ENCODE assay signal across 1 cellular context in the genomic region with DNA sequence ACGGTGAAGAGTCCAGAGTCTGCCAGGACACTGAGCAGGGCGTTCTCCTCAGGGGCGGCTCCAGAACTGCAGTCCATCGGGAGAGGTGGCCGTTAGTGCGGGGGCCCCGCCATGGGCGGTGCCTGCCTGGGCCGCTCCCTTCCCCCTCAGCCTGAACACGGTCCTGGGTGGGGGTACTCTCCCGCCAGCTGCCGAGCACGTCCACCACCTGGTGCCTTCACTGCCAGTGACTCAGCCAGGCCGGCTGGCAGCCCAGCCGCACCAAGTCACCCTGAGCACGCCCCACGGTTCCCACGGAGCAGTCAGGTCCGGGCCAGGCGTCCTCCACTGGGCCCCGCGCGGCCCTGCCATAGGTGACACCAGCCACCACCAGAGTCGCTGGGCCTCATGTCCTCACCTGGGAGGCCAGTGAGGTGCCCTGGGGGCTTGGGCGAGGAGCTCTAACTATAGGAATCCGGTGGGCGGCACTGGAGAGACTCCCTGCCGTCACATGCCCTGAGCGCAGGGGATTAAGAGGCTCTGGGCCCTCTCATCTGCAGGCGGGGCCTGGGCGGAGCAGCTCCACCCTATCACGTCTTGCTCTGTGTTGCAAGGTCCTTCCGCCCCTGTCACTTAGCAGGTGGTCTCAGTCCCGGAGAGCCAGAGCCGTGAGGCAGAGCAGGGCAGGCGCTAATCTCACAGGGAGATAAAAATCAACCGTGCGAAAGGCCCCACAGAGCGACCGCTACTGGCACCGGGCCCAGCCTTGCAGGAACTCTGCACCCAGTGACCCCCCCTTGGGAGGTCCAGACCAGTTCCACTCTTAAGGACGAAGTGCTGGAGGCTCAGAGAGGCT.
A peak's percentile ranks its signal among the peaks of the same experiment; 100 is the strongest.
TF ChIP-seq lines count a peak whose summit lies in the region.

No MANE protein-coding gene starts in this region.

TF ChIP-seq in K562, 482 proteins besides CTCF, POLR2A, EP300 and RAD21 (continued from another document and continues in another):
- TF ChIP-seq, protein P1, sequence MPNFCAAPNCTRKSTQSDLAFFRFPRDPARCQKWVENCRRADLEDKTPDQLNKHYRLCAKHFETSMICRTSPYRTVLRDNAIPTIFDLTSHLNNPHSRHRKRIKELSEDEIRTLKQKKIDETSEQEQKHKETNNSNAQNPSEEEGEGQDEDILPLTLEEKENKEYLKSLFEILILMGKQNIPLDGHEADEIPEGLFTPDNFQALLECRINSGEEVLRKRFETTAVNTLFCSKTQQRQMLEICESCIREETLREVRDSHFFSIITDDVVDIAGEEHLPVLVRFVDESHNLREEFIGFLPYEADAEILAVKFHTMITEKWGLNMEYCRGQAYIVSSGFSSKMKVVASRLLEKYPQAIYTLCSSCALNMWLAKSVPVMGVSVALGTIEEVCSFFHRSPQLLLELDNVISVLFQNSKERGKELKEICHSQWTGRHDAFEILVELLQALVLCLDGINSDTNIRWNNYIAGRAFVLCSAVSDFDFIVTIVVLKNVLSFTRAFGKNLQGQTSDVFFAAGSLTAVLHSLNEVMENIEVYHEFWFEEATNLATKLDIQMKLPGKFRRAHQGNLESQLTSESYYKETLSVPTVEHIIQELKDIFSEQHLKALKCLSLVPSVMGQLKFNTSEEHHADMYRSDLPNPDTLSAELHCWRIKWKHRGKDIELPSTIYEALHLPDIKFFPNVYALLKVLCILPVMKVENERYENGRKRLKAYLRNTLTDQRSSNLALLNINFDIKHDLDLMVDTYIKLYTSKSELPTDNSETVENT (CRISPR knock-in tag; IDR thresholded peaks at IDR 0.05), result peak; percentile 15; the same call in 1 of the 2 replicates
- TF ChIP-seq, protein P2, sequence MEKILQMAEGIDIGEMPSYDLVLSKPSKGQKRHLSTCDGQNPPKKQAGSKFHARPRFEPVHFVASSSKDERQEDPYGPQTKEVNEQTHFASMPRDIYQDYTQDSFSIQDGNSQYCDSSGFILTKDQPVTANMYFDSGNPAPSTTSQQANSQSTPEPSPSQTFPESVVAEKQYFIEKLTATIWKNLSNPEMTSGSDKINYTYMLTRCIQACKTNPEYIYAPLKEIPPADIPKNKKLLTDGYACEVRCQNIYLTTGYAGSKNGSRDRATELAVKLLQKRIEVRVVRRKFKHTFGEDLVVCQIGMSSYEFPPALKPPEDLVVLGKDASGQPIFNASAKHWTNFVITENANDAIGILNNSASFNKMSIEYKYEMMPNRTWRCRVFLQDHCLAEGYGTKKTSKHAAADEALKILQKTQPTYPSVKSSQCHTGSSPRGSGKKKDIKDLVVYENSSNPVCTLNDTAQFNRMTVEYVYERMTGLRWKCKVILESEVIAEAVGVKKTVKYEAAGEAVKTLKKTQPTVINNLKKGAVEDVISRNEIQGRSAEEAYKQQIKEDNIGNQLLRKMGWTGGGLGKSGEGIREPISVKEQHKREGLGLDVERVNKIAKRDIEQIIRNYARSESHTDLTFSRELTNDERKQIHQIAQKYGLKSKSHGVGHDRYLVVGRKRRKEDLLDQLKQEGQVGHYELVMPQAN (IDR thresholded peaks at IDR 0.05; ENCODE audit: borderline replicate concordance), result peak; percentile 27; the same call in 1 of the 2 replicates
- TF ChIP-seq EP400 (IDR thresholded peaks at IDR 0.05), result no peak
- TF ChIP-seq, protein P3, sequence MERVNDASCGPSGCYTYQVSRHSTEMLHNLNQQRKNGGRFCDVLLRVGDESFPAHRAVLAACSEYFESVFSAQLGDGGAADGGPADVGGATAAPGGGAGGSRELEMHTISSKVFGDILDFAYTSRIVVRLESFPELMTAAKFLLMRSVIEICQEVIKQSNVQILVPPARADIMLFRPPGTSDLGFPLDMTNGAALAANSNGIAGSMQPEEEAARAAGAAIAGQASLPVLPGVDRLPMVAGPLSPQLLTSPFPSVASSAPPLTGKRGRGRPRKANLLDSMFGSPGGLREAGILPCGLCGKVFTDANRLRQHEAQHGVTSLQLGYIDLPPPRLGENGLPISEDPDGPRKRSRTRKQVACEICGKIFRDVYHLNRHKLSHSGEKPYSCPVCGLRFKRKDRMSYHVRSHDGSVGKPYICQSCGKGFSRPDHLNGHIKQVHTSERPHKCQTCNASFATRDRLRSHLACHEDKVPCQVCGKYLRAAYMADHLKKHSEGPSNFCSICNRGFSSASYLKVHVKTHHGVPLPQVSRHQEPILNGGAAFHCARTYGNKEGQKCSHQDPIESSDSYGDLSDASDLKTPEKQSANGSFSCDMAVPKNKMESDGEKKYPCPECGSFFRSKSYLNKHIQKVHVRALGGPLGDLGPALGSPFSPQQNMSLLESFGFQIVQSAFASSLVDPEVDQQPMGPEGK (CRISPR knock-in tag; IDR thresholded peaks at IDR 0.05; ENCODE audit: borderline replicate concordance), result 0 out of 2 replicates have a peak, but pooled peaks have one; percentile 23
- TF ChIP-seq RFX5 (IDR thresholded peaks at IDR 0.05; ENCODE audit: low read depth, low read length), result no peak
- no peak for TF ChIP-seq ZFP1 (CRISPR knock-in tag; IDR thresholded peaks at IDR 0.05)
- TF ChIP-seq RUNX1 (IDR thresholded peaks at IDR 0.05; ENCODE audit: low read depth), result no peak; the same call in 1 of the 2 replicates
- no peak for TF ChIP-seq TAF9B (IDR thresholded peaks at IDR 0.05; ENCODE audit: partially characterized antibody)
- no peak for TF ChIP-seq NR2C2 (CRISPR knock-in tag; IDR thresholded peaks at IDR 0.05)
- TF ChIP-seq NR2C2 (tag; IDR thresholded peaks at IDR 0.05), result peak; percentile 46; the same call in 1 of the 2 replicates
- TF ChIP-seq, protein P4, sequence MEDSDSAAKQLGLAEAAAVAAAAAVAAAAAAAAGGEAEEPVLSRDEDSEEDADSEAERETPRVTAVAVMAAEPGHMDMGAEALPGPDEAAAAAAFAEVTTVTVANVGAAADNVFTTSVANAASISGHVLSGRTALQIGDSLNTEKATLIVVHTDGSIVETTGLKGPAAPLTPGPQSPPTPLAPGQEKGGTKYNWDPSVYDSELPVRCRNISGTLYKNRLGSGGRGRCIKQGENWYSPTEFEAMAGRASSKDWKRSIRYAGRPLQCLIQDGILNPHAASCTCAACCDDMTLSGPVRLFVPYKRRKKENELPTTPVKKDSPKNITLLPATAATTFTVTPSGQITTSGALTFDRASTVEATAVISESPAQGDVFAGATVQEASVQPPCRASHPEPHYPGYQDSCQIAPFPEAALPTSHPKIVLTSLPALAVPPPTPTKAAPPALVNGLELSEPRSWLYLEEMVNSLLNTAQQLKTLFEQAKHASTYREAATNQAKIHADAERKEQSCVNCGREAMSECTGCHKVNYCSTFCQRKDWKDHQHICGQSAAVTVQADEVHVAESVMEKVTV (CRISPR knock-in tag; IDR thresholded peaks at IDR 0.05), result no peak
- TF ChIP-seq, protein P5, sequence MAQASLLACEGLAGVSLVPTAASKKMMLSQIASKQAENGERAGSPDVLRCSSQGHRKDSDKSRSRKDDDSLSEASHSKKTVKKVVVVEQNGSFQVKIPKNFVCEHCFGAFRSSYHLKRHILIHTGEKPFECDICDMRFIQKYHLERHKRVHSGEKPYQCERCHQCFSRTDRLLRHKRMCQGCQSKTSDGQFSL (CRISPR knock-in tag; IDR thresholded peaks at IDR 0.05), result no peak; the same call in 1 of the 2 replicates
- TF ChIP-seq, protein P5 (tag; IDR thresholded peaks at IDR 0.05), result 0 out of 4 replicates have a peak, but pooled peaks of 1 of the 2 experiments have one; percentile 43
- TF ChIP-seq HNRNPL (IDR thresholded peaks at IDR 0.05; ENCODE audit: low read depth, low read length), result peak; percentile 40; the same call in 1 of the 2 replicates
- no peak; a peak in 1 of 4 replicates for TF ChIP-seq FOXK2 (conservative IDR thresholded peaks at IDR 0.05 in 1 of 2, IDR thresholded peaks at IDR 0.05 in 1 of 2; ENCODE audit: low read depth in 2 of 2)
- TF ChIP-seq, protein P6, sequence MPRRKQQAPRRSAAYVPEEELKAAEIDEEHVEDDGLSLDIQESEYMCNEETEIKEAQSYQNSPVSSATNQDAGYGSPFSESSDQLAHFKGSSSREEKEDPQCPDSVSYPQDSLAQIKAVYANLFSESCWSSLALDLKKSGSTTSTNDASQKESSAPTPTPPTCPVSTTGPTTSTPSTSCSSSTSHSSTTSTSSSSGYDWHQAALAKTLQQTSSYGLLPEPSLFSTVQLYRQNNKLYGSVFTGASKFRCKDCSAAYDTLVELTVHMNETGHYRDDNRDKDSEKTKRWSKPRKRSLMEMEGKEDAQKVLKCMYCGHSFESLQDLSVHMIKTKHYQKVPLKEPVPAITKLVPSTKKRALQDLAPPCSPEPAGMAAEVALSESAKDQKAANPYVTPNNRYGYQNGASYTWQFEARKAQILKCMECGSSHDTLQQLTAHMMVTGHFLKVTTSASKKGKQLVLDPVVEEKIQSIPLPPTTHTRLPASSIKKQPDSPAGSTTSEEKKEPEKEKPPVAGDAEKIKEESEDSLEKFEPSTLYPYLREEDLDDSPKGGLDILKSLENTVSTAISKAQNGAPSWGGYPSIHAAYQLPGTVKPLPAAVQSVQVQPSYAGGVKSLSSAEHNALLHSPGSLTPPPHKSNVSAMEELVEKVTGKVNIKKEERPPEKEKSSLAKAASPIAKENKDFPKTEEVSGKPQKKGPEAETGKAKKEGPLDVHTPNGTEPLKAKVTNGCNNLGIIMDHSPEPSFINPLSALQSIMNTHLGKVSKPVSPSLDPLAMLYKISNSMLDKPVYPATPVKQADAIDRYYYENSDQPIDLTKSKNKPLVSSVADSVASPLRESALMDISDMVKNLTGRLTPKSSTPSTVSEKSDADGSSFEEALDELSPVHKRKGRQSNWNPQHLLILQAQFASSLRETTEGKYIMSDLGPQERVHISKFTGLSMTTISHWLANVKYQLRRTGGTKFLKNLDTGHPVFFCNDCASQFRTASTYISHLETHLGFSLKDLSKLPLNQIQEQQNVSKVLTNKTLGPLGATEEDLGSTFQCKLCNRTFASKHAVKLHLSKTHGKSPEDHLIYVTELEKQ (CRISPR knock-in tag; IDR thresholded peaks at IDR 0.05), result no peak
- no peak for TF ChIP-seq HMG20B (CRISPR knock-in tag; IDR thresholded peaks at IDR 0.05)
- TF ChIP-seq, protein P7, sequence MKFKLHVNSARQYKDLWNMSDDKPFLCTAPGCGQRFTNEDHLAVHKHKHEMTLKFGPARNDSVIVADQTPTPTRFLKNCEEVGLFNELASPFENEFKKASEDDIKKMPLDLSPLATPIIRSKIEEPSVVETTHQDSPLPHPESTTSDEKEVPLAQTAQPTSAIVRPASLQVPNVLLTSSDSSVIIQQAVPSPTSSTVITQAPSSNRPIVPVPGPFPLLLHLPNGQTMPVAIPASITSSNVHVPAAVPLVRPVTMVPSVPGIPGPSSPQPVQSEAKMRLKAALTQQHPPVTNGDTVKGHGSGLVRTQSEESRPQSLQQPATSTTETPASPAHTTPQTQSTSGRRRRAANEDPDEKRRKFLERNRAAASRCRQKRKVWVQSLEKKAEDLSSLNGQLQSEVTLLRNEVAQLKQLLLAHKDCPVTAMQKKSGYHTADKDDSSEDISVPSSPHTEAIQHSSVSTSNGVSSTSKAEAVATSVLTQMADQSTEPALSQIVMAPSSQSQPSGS (CRISPR knock-in tag; IDR thresholded peaks at IDR 0.05), result no peak
- TF ChIP-seq TBP (optimal IDR thresholded peaks at IDR 0.05; ENCODE audit: low read depth, low read length), result peak; percentile 57
- TF ChIP-seq HNRNPH1 (optimal IDR thresholded peaks at IDR 0.05; ENCODE audit: low read depth, low read length), result no peak
- no peak for TF ChIP-seq FUS (optimal IDR thresholded peaks at IDR 0.05; ENCODE audit: low read depth, low read length)
- no peak for TF ChIP-seq BCL6 (CRISPR knock-in tag; IDR thresholded peaks at IDR 0.05)
- TF ChIP-seq, protein P8, sequence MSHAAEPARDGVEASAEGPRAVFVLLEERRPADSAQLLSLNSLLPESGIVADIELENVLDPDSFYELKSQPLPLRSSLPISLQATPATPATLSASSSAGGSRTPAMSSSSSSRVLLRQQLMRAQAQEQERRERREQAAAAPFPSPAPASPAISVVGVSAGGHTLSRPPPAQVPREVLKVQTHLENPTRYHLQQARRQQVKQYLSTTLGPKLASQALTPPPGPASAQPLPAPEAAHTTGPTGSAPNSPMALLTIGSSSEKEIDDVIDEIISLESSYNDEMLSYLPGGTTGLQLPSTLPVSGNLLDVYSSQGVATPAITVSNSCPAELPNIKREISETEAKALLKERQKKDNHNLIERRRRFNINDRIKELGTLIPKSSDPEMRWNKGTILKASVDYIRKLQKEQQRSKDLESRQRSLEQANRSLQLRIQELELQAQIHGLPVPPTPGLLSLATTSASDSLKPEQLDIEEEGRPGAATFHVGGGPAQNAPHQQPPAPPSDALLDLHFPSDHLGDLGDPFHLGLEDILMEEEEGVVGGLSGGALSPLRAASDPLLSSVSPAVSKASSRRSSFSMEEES (CRISPR knock-in tag; IDR thresholded peaks at IDR 0.05), result peak; percentile 27; the same call in 1 of the 2 replicates
- TF ChIP-seq ARID1B (IDR thresholded peaks at IDR 0.05), result peak; percentile 86
- no peak for TF ChIP-seq ZNF316 (IDR thresholded peaks at IDR 0.05)
- TF ChIP-seq, protein P9, sequence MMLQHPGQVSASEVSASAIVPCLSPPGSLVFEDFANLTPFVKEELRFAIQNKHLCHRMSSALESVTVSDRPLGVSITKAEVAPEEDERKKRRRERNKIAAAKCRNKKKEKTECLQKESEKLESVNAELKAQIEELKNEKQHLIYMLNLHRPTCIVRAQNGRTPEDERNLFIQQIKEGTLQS (IDR thresholded peaks at IDR 0.05), result peak; percentile 85
- TF ChIP-seq, protein P9 (CRISPR knock-in tag; conservative IDR thresholded peaks at IDR 0.05), result no peak
- no peak for TF ChIP-seq ZNF274 (IDR thresholded peaks at IDR 0.05; ENCODE audit: borderline replicate concordance, low read depth, low read length)
- TF ChIP-seq ZBTB7A (IDR thresholded peaks at IDR 0.05; ENCODE audit: borderline replicate concordance, control insufficient read depth, low read depth, low read length), result peak; percentile 85
- no peak for TF ChIP-seq ZNF444 (CRISPR knock-in tag; IDR thresholded peaks at IDR 0.05)
- TF ChIP-seq, protein P10, sequence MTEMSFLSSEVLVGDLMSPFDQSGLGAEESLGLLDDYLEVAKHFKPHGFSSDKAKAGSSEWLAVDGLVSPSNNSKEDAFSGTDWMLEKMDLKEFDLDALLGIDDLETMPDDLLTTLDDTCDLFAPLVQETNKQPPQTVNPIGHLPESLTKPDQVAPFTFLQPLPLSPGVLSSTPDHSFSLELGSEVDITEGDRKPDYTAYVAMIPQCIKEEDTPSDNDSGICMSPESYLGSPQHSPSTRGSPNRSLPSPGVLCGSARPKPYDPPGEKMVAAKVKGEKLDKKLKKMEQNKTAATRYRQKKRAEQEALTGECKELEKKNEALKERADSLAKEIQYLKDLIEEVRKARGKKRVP (CRISPR knock-in tag; IDR thresholded peaks at IDR 0.05), result peak; percentile 96
- TF ChIP-seq, protein P11, sequence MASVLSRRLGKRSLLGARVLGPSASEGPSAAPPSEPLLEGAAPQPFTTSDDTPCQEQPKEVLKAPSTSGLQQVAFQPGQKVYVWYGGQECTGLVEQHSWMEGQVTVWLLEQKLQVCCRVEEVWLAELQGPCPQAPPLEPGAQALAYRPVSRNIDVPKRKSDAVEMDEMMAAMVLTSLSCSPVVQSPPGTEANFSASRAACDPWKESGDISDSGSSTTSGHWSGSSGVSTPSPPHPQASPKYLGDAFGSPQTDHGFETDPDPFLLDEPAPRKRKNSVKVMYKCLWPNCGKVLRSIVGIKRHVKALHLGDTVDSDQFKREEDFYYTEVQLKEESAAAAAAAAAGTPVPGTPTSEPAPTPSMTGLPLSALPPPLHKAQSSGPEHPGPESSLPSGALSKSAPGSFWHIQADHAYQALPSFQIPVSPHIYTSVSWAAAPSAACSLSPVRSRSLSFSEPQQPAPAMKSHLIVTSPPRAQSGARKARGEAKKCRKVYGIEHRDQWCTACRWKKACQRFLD (CRISPR knock-in tag; IDR thresholded peaks at IDR 0.05), result peak; percentile 91; the same call in 1 of the 2 replicates
- TF ChIP-seq SRSF1 (IDR thresholded peaks at IDR 0.05; ENCODE audit: low read depth, low read length), result no peak
